15 cellular contexts compared by ENCODE assay signal in genomic region chr2:23531881-23532280, GRCh38.
DNase-seq lines count a peak whose midpoint lies in the region; ATAC-seq and TF ChIP-seq lines count a peak whose summit lies in the region.
"Had no signal": no experiment of that assay in that cellular context is flagged by ENCODE, and none has a peak within 500 bp of the region (broad histone marks: within the 10 kb centered on the region; RNA-seq: fewer than 3 reads in every experiment).

No MANE protein-coding gene starts in this region.

- no peak for DNase-seq in activated naive CD4-positive, alpha-beta T cell (lab: John Stamatoyannopoulos, UW)
- no peak for DNase-seq in T-cell
- DNase-seq in glutamatergic neuron, result no peak
- no peak for DNase-seq in transverse colon
- DNase-seq in DMS 273 (lab: John Stamatoyannopoulos, UW; ENCODE audit: unreplicated experiment), result no peak
- no peak for DNase-seq in RPMI8226
- DNase-seq: HFFc6; kidney; mesendoderm; occipital lobe; stimulated activated naive B cell treated with anti-CD40 and anti-IgM and Interleukin-4, amounts not matched to agents 10 μg/mL and 1 μg/mL and 100 μg/mL, for 72 hours; WERI-Rb-1 had no signal

- peak overlapping the region; percentile 45 to 82 (median 54) for H3K27ac ChIP-seq in transverse colon
- H3K27ac ChIP-seq: WERI-Rb-1 had no signal

- peaks cover 0 to 17% (median 4%) of the 10 kb centered on the region in 4 donors for H3K4me1 ChIP-seq in transverse colon

- no peaks in the 10 kb centered on the region for H3K27me3 ChIP-seq in transverse colon

- no peaks in the 10 kb centered on the region for H3K36me3 Mint-ChIP-seq in activated naive CD4-positive, alpha-beta T cell treated with anti-CD3 and anti-CD28 coated beads, Interleukin-2, amount 50 U/mL, for 24 hours
- no peaks in the 10 kb centered on the region for H3K36me3 Mint-ChIP-seq in T-cell
- no peaks in the 10 kb centered on the region for H3K36me3 Mint-ChIP-seq in glutamatergic neuron (ENCODE audit: unreplicated experiment)
- H3K36me3 Mint-ChIP-seq: IgD-negative memory B cell; stimulated activated naive B cell treated with anti-CD40 and anti-IgM and Interleukin-4, amounts not matched to agents 10 μg/mL and 1 μg/mL and 100 μg/mL, for 72 hours had no signal

- H3K4me3 Mint-ChIP-seq in activated naive CD4-positive, alpha-beta T cell treated with anti-CD3 and anti-CD28 coated beads, Interleukin-2, amount 50 U/mL, for 24 hours, result peak overlapping the region; percentile 94
- H3K4me3 Mint-ChIP-seq in T-cell (peak overlapping the region; percentile 83 to 94 (median 91)), glutamatergic neuron (ENCODE audit: unreplicated experiment) (peak overlapping the region; percentile 48)

- H3K4me1 Mint-ChIP-seq in activated naive CD4-positive, alpha-beta T cell treated with anti-CD3 and anti-CD28 coated beads, Interleukin-2, amount 50 U/mL, for 24 hours, result peaks cover 47% of the 10 kb centered on the region
- H3K4me1 Mint-ChIP-seq in T-cell (peaks cover 46 to 48% (median 48%) of the 10 kb centered on the region in 3 donors), glutamatergic neuron (ENCODE audit: low read depth, unreplicated experiment) (peaks cover 63% of the 10 kb centered on the region)

- H3K27me3 Mint-ChIP-seq in activated naive CD4-positive, alpha-beta T cell treated with anti-CD3 and anti-CD28 coated beads, Interleukin-2, amount 50 U/mL, for 24 hours, result no peaks in the 10 kb centered on the region
- no peaks in the 10 kb centered on the region for H3K27me3 Mint-ChIP-seq in T-cell
- peaks cover 19% of the 10 kb centered on the region for H3K27me3 Mint-ChIP-seq in glutamatergic neuron (ENCODE audit: unreplicated experiment)
- H3K27me3 Mint-ChIP-seq: stimulated activated naive B cell treated with anti-CD40 and anti-IgM and Interleukin-4, amounts not matched to agents 10 μg/mL and 1 μg/mL and 100 μg/mL, for 72 hours had no signal

- H3K9me3 ChIP-seq in transverse colon, result no peaks in the 10 kb centered on the region

- no peaks in the 10 kb centered on the region for H3K9me3 Mint-ChIP-seq in activated naive CD4-positive, alpha-beta T cell treated with anti-CD3 and anti-CD28 coated beads, Interleukin-2, amount 50 U/mL, for 24 hours
- H3K9me3 Mint-ChIP-seq in T-cell, result no peaks in the 10 kb centered on the region
- H3K9me3 Mint-ChIP-seq in glutamatergic neuron (ENCODE audit: unreplicated experiment), result peaks cover 17% of the 10 kb centered on the region
- H3K9me3 Mint-ChIP-seq: HFFc6; IgD-negative memory B cell; stimulated activated naive B cell treated with anti-CD40 and anti-IgM and Interleukin-4, amounts not matched to agents 10 μg/mL and 1 μg/mL and 100 μg/mL, for 72 hours had no signal

- no peak for TF ChIP-seq EP300 in transverse colon (IDR thresholded peaks at IDR 0.05; ENCODE audit: low read depth)

- POLR2A ChIA-PET in T-cell (lab: Charles Lee), result interaction anchor here in 1 of 2 donors (0.7 kb wide), 1 partner anchor 165 kb away, joined by 3 read pairs; no protein-coding TSS in a partner anchor

- H3K4me3 ChIP-seq in transverse colon, result peak overlapping the region in 1 of 4 donors; percentile 20

- H3K36me3 ChIP-seq in transverse colon, result no peaks in the 10 kb centered on the region
- H3K36me3 ChIP-seq: WERI-Rb-1 had no signal

- no peak for TF ChIP-seq POLR2A in transverse colon (IDR thresholded peaks at IDR 0.05)

- CTCF ChIA-PET in T-cell (lab: Charles Lee), result no interaction called here

- TF ChIP-seq CTCF in glutamatergic neuron (IDR thresholded peaks at IDR 0.05; ENCODE audit: partially characterized antibody, unreplicated experiment), result no peak
- no peak for TF ChIP-seq CTCF in transverse colon (IDR thresholded peaks at IDR 0.05)

- intact Hi-C loops in transverse colon (cut with DNase I; ENCODE audit: low total_unique reads), result no loop called here

- peak overlapping the region; percentile 41 for H3K27ac Mint-ChIP-seq in activated naive CD4-positive, alpha-beta T cell treated with anti-CD3 and anti-CD28 coated beads, Interleukin-2, amount 50 U/mL, for 24 hours
- H3K27ac Mint-ChIP-seq in T-cell, result peak overlapping the region; percentile 98
- H3K27ac Mint-ChIP-seq in glutamatergic neuron (ENCODE audit: unreplicated experiment), result peak overlapping the region; percentile 86
- H3K27ac Mint-ChIP-seq: HFFc6 had no signal

- ATAC-seq in T-cell (replicated peaks in 1 of 4) (no peak), HG02870 (IDR thresholded peaks at IDR 0.05; ENCODE audit: unreplicated experiment) (no peak)

- in situ Hi-C loops in transverse colon (cut with MboI; ENCODE audit: low pct_ligation_motif_present in 1 of 4, low pct_unique_long_range_greater_than_20kb in 1 of 4, low sequenced_read_pairs in 3 of 4), result no loop called here

- 77% methylated on average over 8 of the region's 8 CpGs; no CpG with 5 or more reads in 1 of the 2 donors for WGBS in transverse colon (ENCODE audit: low coverage in 1 of 2), 2 donors

Comparison
In these comparisons a context has a peak if more than half of its experiments do, and no peak if none do; other contexts are left out.
1. H3K27ac Mint-ChIP-seq: peak in every context shown above with its lines; median percentile 98 in T-cell; 86 in glutamatergic neuron; 41 in activated naive CD4-positive, alpha-beta T cell treated with anti-CD3 and anti-CD28 coated beads, Interleukin-2, amount 50 U/mL, for 24 hours.